12 cellular contexts compared by ENCODE assay signal in the genomic region with DNA sequence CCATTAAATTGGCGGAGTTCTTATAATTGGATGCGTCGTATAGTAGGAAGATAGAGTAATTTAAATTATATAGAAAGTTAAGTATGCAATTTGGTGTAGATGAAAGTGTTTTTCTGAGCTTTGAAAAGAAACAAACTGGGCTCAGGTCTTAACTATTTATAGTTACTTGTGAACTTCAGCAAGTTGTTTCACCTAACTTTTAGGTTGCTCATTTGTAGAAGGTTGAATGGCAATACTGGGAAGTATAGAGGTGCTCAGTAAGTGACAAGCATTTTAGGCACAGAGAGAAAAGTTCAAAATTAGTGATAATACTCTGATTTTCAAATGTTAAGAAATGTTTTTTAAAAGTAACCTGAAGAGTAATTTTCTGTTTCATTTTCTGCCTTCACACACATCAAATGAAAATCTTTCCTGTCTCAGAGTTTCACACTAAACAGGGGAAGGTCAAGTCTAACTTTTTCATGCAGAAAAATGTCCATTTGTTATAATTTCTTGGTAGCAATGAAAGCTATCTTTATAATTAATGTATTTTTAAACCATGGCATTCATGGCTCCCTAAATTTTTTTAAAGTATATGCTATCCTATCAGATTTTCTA.
DNase-seq lines count a peak whose midpoint lies in the region; ATAC-seq and TF ChIP-seq lines count a peak whose summit lies in the region.
"Had no signal": no experiment of that assay in that cellular context is flagged by ENCODE, and none has a peak within 500 bp of the region (broad histone marks: within the 10 kb centered on the region; RNA-seq: fewer than 3 reads in every experiment).

No MANE protein-coding gene starts in this region.

- peaks cover 0 to 1% (median 0%) of the 10 kb centered on the region in 3 donors for H3K27me3 Mint-ChIP-seq in immature natural killer cell (ENCODE audit: low read depth in 3 of 3)

- DNase-seq in GM10248 (ENCODE audit: extremely low spot score) (peak; percentile 6), NCI-H510A (lab: John Stamatoyannopoulos, UW) (no peak), immature natural killer cell (no peak), hypothalamus (lab: John Stamatoyannopoulos, UW) (no peak)
- DNase-seq in activated CD4-positive, alpha-beta T cell treated with anti-CD3 and anti-CD28 coated beads, Interleukin-2, amount 50 U/mL, for 48 hours = no peak
- DNase-seq: cerebellar nuclear complex, left cardiac atrium, NCI-H1436 treated with DMSO at 0.1 percent for 48 hours, T1000 had no signal

- ATAC-seq in GM18909 (IDR thresholded peaks at IDR 0.05; ENCODE audit: poor library complexity, unreplicated experiment) = peak; percentile 76
- ATAC-seq in HG02571 (IDR thresholded peaks at IDR 0.05; ENCODE audit: unreplicated experiment) = peak; percentile 76
- peak; percentile 77 for ATAC-seq in HG03354 (IDR thresholded peaks at IDR 0.05; ENCODE audit: poor library complexity, severe bottlenecking, unreplicated experiment)
- ATAC-seq: left cardiac atrium had no signal

- no peaks in the 10 kb centered on the region for H3K4me1 Mint-ChIP-seq in immature natural killer cell

- CTCF ChIA-PET in GM10248 (lab: Yijun Ruan, JAX) = no interaction called here

- no peak for TF ChIP-seq CTCF in GM10248 (IDR thresholded peaks at IDR 0.05; ENCODE audit: control extremely low read depth, extremely low read depth, low read depth, missing control alignments)

- POLR2A ChIA-PET in GM10248 (lab: Yijun Ruan, JAX) = no interaction called here

- peaks cover 15 to 23% (median 16%) of the 10 kb centered on the region in 3 donors for H3K36me3 Mint-ChIP-seq in immature natural killer cell

- no peak overlapping the region for H3K27ac Mint-ChIP-seq in immature natural killer cell

- H3K9me3 Mint-ChIP-seq in immature natural killer cell = no peaks in the 10 kb centered on the region

- no peak overlapping the region for H3K4me3 Mint-ChIP-seq in immature natural killer cell
